Comparison of ENCODE assay signal across 8 cellular contexts in genomic region chr22:42960146-42960509, GRCh38. TPM values are rescaled to one million over a fixed set of nuclear protein-coding genes. Genes with fewer than 3 reads are reported as not detected.
DNase-seq lines count a peak whose midpoint lies in the region; ATAC-seq and TF ChIP-seq lines count a peak whose summit lies in the region.

No MANE protein-coding gene starts in this region.

- no peak overlapping the region for H3K9ac ChIP-seq in H9 (ENCODE audit: extremely low read depth, insufficient read length, low read length)

- H3K23me2 ChIP-seq in H9 (ENCODE audit: insufficient read length, low read depth, low read length, poor library complexity, severe bottlenecking), result no peaks in the 10 kb centered on the region

- no peak overlapping the region for H2BK5ac ChIP-seq in H9 (ENCODE audit: insufficient read length, low read length)

- H3K79me2 ChIP-seq in H9 (ENCODE audit: insufficient read depth, low read length), result no peaks in the 10 kb centered on the region; the same call in 1 of the 2 replicates

- no peak overlapping the region for H2AFZ ChIP-seq in H9 (ENCODE audit: low read length)

- H3K9me3 Mint-ChIP-seq in H9 (peaks cover 0 to 3% of the 10 kb centered on the region in 2 experiments; a peak in 3 of 5 replicates), WTC11 (peaks cover 12% of the 10 kb centered on the region)

- H3K14ac ChIP-seq in H9 (ENCODE audit: insufficient read depth, low read length), result no peak overlapping the region

- H3K27ac ChIP-seq in H9 (ENCODE audit: insufficient read length, low read depth, low read length), result no peak overlapping the region

- H2BK12ac ChIP-seq in H9 (ENCODE audit: insufficient read length, low read depth, low read length), result no peak overlapping the region

- H3K4me1 Mint-ChIP-seq in H9 (peaks cover 61 to 68% of the 10 kb centered on the region in 2 experiments), WTC11 (peaks cover 82% of the 10 kb centered on the region)

- H3K27me3 ChIP-seq in H9 (ENCODE audit: insufficient read depth, low read length), result no peaks in the 10 kb centered on the region

- H3K9me3 ChIP-seq in H9 (ENCODE audit: control insufficient read depth, low read depth, low read length), result no peaks in the 10 kb centered on the region

- H3K4me2 ChIP-seq in H9 (ENCODE audit: insufficient read depth, insufficient read length, low read length), result no peak overlapping the region

- H3K79me1 ChIP-seq in H9 (ENCODE audit: insufficient read depth, low read depth, low read length, poor library complexity, severe bottlenecking), result peaks cover 5% of the 10 kb centered on the region

- H2BK120ac ChIP-seq in H9 (ENCODE audit: low read depth, low read length, poor library complexity, severe bottlenecking), result no peak overlapping the region

- H3T11ph ChIP-seq in H9 (ENCODE audit: low read length), result no peak overlapping the region

- H3K56ac ChIP-seq in H9 (ENCODE audit: insufficient read length, low read depth, low read length), result no peak overlapping the region

- peaks cover 17% of the 10 kb centered on the region for H3K4me1 ChIP-seq in H9 (ENCODE audit: insufficient read depth, low read length)

- no peak overlapping the region for H4K5ac ChIP-seq in H9 (ENCODE audit: insufficient read length, low read depth, low read length)

- H4K8ac ChIP-seq in H9 (replicated peaks; ENCODE audit: insufficient read length, low read depth, low read length), result no peak overlapping the region

- no peak overlapping the region for H3K4ac ChIP-seq in H9 (ENCODE audit: low read depth, low read length)

- POLR2A ChIA-PET in WTC11 (lab: Charles Lee), result interaction anchor here (0.8 kb wide), 1 partner anchor 55 kb away, joined by 3 read pairs; no protein-coding TSS in a partner anchor

- H3K27me3 Mint-ChIP-seq in H9 (ENCODE audit: low read depth), result peaks cover 2% of the 10 kb centered on the region; the same call in 1 of the 2 replicates
- no peaks in the 10 kb centered on the region; the same call in 1 of the 2 replicates for H3K27me3 Mint-ChIP-seq in WTC11 (ENCODE audit: low read depth)

- H3K4me3 Mint-ChIP-seq in H9 (no peak overlapping the region), WTC11 (peak overlapping the region; percentile 7; the same call in 1 of the 2 replicates)

- TF ChIP-seq CTCF in H9 (conservative IDR thresholded peaks at IDR 0.05) (no peak), WTC11 (IDR thresholded peaks at IDR 0.05) (no peak)

- peaks cover 13 to 15% (median 15%) of the 10 kb centered on the region in 3 experiments for H3K36me3 Mint-ChIP-seq in H9 (ENCODE audit: insufficient read depth in 1 of 3, low read depth in 3 of 3)
- peaks cover 11% of the 10 kb centered on the region for H3K36me3 Mint-ChIP-seq in WTC11

- CTCF ChIA-PET in WTC11 (lab: Charles Lee), result interaction anchor here (0.5 to 1.1 kb wide), 3 partner anchors 24 to 1701 kb away, joined by 3 read pairs; no protein-coding TSS in a partner anchor

- no peak overlapping the region for H2BK15ac ChIP-seq in H9 (ENCODE audit: low read depth, low read length)

- intact Hi-C loops in left ventricle myocardium superior (cut with micrococcal nuclease), result no loop called here
- intact Hi-C loops in sciatic nerve (cut with DNase I), result no loop called here

- H3K27ac Mint-ChIP-seq in H9 (peak overlapping the region; percentile 32 to 94 (median 91)), WTC11 (peak overlapping the region; percentile 82)

- no peaks in the 10 kb centered on the region for H4K20me1 ChIP-seq in H9 (ENCODE audit: control insufficient read depth, insufficient read depth, insufficient read length)

- H2BK20ac ChIP-seq in H9 (ENCODE audit: low read depth, low read length, poor library complexity, severe bottlenecking), result no peak overlapping the region

- H3K23ac ChIP-seq in H9 (ENCODE audit: insufficient read length, low read depth, low read length), result no peak overlapping the region

- no peak overlapping the region for H2AK5ac ChIP-seq in H9 (ENCODE audit: insufficient read length, low read length)

- H4K91ac ChIP-seq in H9 (ENCODE audit: insufficient read length, low read depth, low read length), result no peak overlapping the region

- no peak for ATAC-seq in WTC11
- ATAC-seq in left ventricle myocardium superior, result peak; percentile 61
- ATAC-seq in sciatic nerve, result peak; percentile 54
- no peak for ATAC-seq in HG03571 (IDR thresholded peaks at IDR 0.05; ENCODE audit: unreplicated experiment)
- no peak for ATAC-seq in HG02852 (IDR thresholded peaks at IDR 0.05; ENCODE audit: unreplicated experiment)

- DNase-seq in H9, result no peak
- DNase-seq in WTC11 (ENCODE audit: low spot score), result no peak
- DNase-seq in left ventricle myocardium superior, result no peak
- no peak for DNase-seq in sciatic nerve (ENCODE audit: low spot score)
- no peak for DNase-seq in activated CD4-positive, CD25-positive, alpha-beta regulatory T cell treated with anti-CD3 and anti-CD28 coated beads, Interleukin-2, amount 50 U/mL, for 72 hours
- no peak for DNase-seq in HPDE6-E6E7 (ENCODE audit: extremely low spot score)

- no CpG with 5 or more reads among the region's 3 CpGs for WGBS in H9 (ENCODE audit: extremely low coverage, insufficient read length, low lambda C conversion rate)

- H3K18ac ChIP-seq in H9 (ENCODE audit: insufficient read length, low read depth, low read length), result peak overlapping the region; percentile 11

TF ChIP-seq in WTC11, 78 proteins besides CTCF, POLR2A, EP300 and RAD21:
- TF ChIP-seq ZNF512 (CRISPR knock-in tag; IDR thresholded peaks at IDR 0.05; ENCODE audit: borderline replicate concordance), result no peak
- no peak for TF ChIP-seq ATF1 (CRISPR knock-in tag; IDR thresholded peaks at IDR 0.05)
- TF ChIP-seq JUN (CRISPR knock-in tag; IDR thresholded peaks at IDR 0.05), result no peak
- TF ChIP-seq, protein P1, sequence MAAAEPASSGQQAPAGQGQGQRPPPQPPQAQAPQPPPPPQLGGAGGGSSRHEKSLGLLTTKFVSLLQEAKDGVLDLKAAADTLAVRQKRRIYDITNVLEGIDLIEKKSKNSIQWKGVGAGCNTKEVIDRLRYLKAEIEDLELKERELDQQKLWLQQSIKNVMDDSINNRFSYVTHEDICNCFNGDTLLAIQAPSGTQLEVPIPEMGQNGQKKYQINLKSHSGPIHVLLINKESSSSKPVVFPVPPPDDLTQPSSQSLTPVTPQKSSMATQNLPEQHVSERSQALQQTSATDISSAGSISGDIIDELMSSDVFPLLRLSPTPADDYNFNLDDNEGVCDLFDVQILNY (CRISPR knock-in tag; IDR thresholded peaks at IDR 0.05), result no peak
- TF ChIP-seq SMAD3 (CRISPR knock-in tag; IDR thresholded peaks at IDR 0.05; ENCODE audit: borderline replicate concordance), result no peak
- TF ChIP-seq ZNF121 (CRISPR knock-in tag; IDR thresholded peaks at IDR 0.05), result no peak
- no peak for TF ChIP-seq SMAD4 (CRISPR knock-in tag; IDR thresholded peaks at IDR 0.05)

RNA-seq across cellular contexts. Expression of gene PACSIN2, which starts 54.8 kb away (rescaled TPM):
- 62.3 and 63.9 TPM in 2 replicates for total RNA-seq in H9 (2021)
- total RNA-seq in WTC11 (2021), result 64.1 to 70.5 TPM (median 69.0 TPM) in 3 replicates
- total RNA-seq in left ventricle myocardium superior, result 63.8 TPM
- total RNA-seq in sciatic nerve, result 48.6 TPM

Comparison
In these comparisons a context has a peak if more than half of its experiments do, and no peak if none do; other contexts are left out.
1. ATAC-seq: peak in left ventricle myocardium superior (single experiment) and sciatic nerve (single experiment); none in WTC11 (single experiment), HG03571 (single experiment) and HG02852 (single experiment).